ENCODE assay signal across 19 cellular contexts in the genomic region with DNA sequence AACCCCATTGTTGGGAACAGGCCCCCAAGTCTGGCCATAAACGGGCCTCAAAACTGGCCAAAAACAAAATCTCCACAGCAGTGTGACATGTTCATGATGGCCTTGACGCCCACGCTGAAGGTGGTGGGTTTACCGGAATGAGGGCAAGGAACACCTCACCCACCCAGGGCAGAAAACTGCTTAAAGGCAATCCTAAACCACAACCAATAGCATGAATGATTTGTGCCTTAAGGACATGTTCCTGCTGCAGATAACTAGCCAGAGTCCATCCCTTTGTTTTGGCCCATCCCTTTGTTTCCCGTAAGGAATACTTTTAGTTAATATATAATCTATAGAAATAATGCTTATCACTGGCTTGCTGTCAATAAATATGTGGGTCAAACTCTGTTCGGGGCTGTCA. TPM values are rescaled to one million over a fixed set of nuclear protein-coding genes. Genes with fewer than 3 reads are reported as not detected.
A peak's percentile ranks its signal among the peaks of the same experiment; 100 is the strongest.
DNase-seq lines count a peak whose midpoint lies in the region; ATAC-seq and TF ChIP-seq lines count a peak whose summit lies in the region.
"Had no signal": no experiment of that assay in that cellular context is flagged by ENCODE, and none has a peak within 500 bp of the region (broad histone marks: within the 10 kb centered on the region; RNA-seq: fewer than 3 reads in every experiment).

No MANE protein-coding gene starts in this region.

- H3K9me3 ChIP-seq in IMR-90 (ENCODE audit: control insufficient read depth, insufficient read depth, low read length) (peaks cover 4% of the 10 kb centered on the region; the same call in 1 of the 2 replicates), ascending aorta (peaks cover 0 to 9% of the 10 kb centered on the region in 2 donors), lung (ENCODE audit: control insufficient read depth in 2 of 2, insufficient read depth in 1 of 2, low read length in 1 of 2) (no peaks in the 10 kb centered on the region), suprapubic skin (no peaks in the 10 kb centered on the region)
- H3K9me3 ChIP-seq: colonic mucosa had no signal

- peak overlapping the region; percentile 74 for H4K91ac ChIP-seq in IMR-90 (ENCODE audit: insufficient read depth, low read depth, low read length)

- no peak overlapping the region for H3K9ac ChIP-seq in IMR-90 (ENCODE audit: low read depth, low read length)
- H3K9ac ChIP-seq: BLaER1 had no signal

- H3K27me3 ChIP-seq in IMR-90 (ENCODE audit: control insufficient read depth, insufficient read depth, low read length) (no peaks in the 10 kb centered on the region), ascending aorta (no peaks in the 10 kb centered on the region), lung (ENCODE audit: control insufficient read depth, insufficient read depth) (no peaks in the 10 kb centered on the region), suprapubic skin (no peaks in the 10 kb centered on the region)
- H3K27me3 ChIP-seq: BLaER1, colonic mucosa had no signal

- H2AK5ac ChIP-seq in IMR-90 (ENCODE audit: low read depth, low read length): peak overlapping the region; percentile 94

- H4K20me1 ChIP-seq in IMR-90 (ENCODE audit: insufficient read depth, low read length): no peaks in the 10 kb centered on the region
- H4K20me1 ChIP-seq: BLaER1 had no signal

- peak overlapping the region; percentile 33 for H2AFZ ChIP-seq in IMR-90 (replicated peaks; ENCODE audit: low read length, poor library complexity)

- peak overlapping the region; percentile 88 for H2AK9ac ChIP-seq in IMR-90 (replicated peaks; ENCODE audit: low read depth, low read length, poor library complexity)

- H3K27ac ChIP-seq in IMR-90 (ENCODE audit: insufficient read depth, low read length): peak overlapping the region; percentile 33; the same call in 1 of the 2 replicates
- peak overlapping the region; percentile 38 to 40 for H3K27ac ChIP-seq in ascending aorta
- peak overlapping the region; percentile 46 to 73 for H3K27ac ChIP-seq in lung (ENCODE audit: low read depth in 1 of 2, low read length in 1 of 2)
- H3K27ac ChIP-seq in suprapubic skin: peak overlapping the region; percentile 75
- H3K27ac ChIP-seq: BLaER1 had no signal

- no CpG with 5 or more reads among the region's 6 CpGs for WGBS in IMR-90 (ENCODE audit: extremely low coverage in 2 of 2, insufficient read length in 1 of 2), 2 experiments
- WGBS in lung, 2 donors: 96 to 99% methylated on average over 6 of the region's 6 CpGs
- WGBS in suprapubic skin: 90% methylated on average over 6 of the region's 6 CpGs

- peak overlapping the region; percentile 88; the same call in 1 of the 3 replicates for H2BK15ac ChIP-seq in IMR-90 (ENCODE audit: low read depth, low read length)

- peak overlapping the region; percentile 41; the same call in 1 of the 2 replicates for H4K5ac ChIP-seq in IMR-90 (ENCODE audit: low read depth, low read length)

- H2BK5ac ChIP-seq in IMR-90 (ENCODE audit: low read depth, low read length, poor library complexity, severe bottlenecking): no peak overlapping the region

- H3K36me3 ChIP-seq in IMR-90 (ENCODE audit: control insufficient read depth, insufficient read depth, low read length) (no peaks in the 10 kb centered on the region), ascending aorta (no peaks in the 10 kb centered on the region), lung (ENCODE audit: control insufficient read depth in 2 of 2, insufficient read depth in 2 of 2, low read length in 2 of 2) (no peaks in the 10 kb centered on the region), suprapubic skin (no peaks in the 10 kb centered on the region)
- H3K36me3 ChIP-seq: BLaER1, colonic mucosa had no signal

- no peak for DNase-seq in IMR-90
- DNase-seq in ascending aorta (ENCODE audit: low spot score in 2 of 2): no peak
- no peak for DNase-seq in lung (ENCODE audit: low spot score)
- DNase-seq in suprapubic skin (ENCODE audit: low spot score in 2 of 2): no peak
- no peak for DNase-seq in NK-92 treated with Interleukin-12 subunit alpha and Interleukin-12 subunit beta, amount 100 ng/mL, for 24 hours (lab: John Stamatoyannopoulos, UW)
- no peak for DNase-seq in NCI-H510A (lab: John Stamatoyannopoulos, UW)
- no peak for DNase-seq in NCI-H748 treated with DMSO at 0.1 percent for 48 hours (lab: John Stamatoyannopoulos, UW)
- DNase-seq: activated CD4-positive, alpha-beta T cell treated with anti-CD3 and anti-CD28 coated beads, Interleukin-2, amount 10 ng/mL, durations not matched to agents 7 days and 5 days; activated naive CD4-positive, alpha-beta T cell treated with Interleukin-2 at 50 U/mL for 16 hours; activated T-cell treated with anti-CD3 and anti-CD28 coated beads for 4 hours; DMS 273 treated with DMSO at 0.1 percent for 48 hours; immature natural killer cell; mesendoderm; MV-4-11; NCI-H1930; nephron progenitor cell had no signal

- intact Hi-C loops in IMR-90 (cut with micrococcal nuclease) (no loop called here), ascending aorta (cut with DNase I) (no loop called here)

- no TSS peak for BruUV-seq in IMR-90 (replicated peaks; lab: Mats Ljungman, UMichigan)

- H2BK120ac ChIP-seq in IMR-90 (ENCODE audit: low read depth, low read length): peak overlapping the region; percentile 78

- peak overlapping the region in 1 of 2 experiments; percentile 52; a peak in 2 of 4 replicates for H4K8ac ChIP-seq in IMR-90 (ENCODE audit: low read depth in 2 of 2, low read length in 2 of 2)

- H2BK20ac ChIP-seq in IMR-90 (ENCODE audit: low read depth, low read length): peak overlapping the region; percentile 86; the same call in 1 of the 2 replicates

- no peak overlapping the region for H3K4me2 ChIP-seq in IMR-90 (ENCODE audit: low read depth, low read length)
- H3K4me2 ChIP-seq: BLaER1 had no signal

- no peaks in the 10 kb centered on the region for H3K79me1 ChIP-seq in IMR-90 (ENCODE audit: low read depth in 1 of 2, low read length in 2 of 2)

- no peak for TF ChIP-seq EP300 in suprapubic skin (IDR thresholded peaks at IDR 0.05)

- dilution Hi-C loops in IMR-90 (cut with HindIII; ENCODE audit: low sequenced_read_pairs, unreplicated experiment): no loop called here

- H3K56ac ChIP-seq in IMR-90 (ENCODE audit: extremely low read depth, insufficient read depth, low read length): no peak overlapping the region

- H3K23ac ChIP-seq in IMR-90 (ENCODE audit: low read depth, low read length): 0 out of 2 replicates have a peak overlapping the region, but pooled peaks have one; percentile 56

- H3K14ac ChIP-seq in IMR-90 (replicated peaks; ENCODE audit: low read depth, low read length): peak overlapping the region; percentile 74; the same call in 1 of the 2 replicates

- H3K9me1 ChIP-seq in IMR-90 (ENCODE audit: insufficient read depth, low read length): no peaks in the 10 kb centered on the region

- CTCF ChIA-PET in IMR-90 (lab: Yijun Ruan, JAX): no interaction called here

- in situ Hi-C loops in IMR-90 (cut with MboI; ENCODE audit: low sequenced_read_pairs): no loop called here

- peak overlapping the region; percentile 67; the same call in 1 of the 2 replicates for H3K18ac ChIP-seq in IMR-90 (ENCODE audit: low read depth, low read length)

- TF ChIP-seq RAD21 in IMR-90 (IDR thresholded peaks at IDR 0.05; ENCODE audit: low read length): no peak

- H3K4me3 ChIP-seq in IMR-90 (ENCODE audit: insufficient read depth, low read depth, low read length) (no peak overlapping the region), ascending aorta (no peak overlapping the region), lung (no peak overlapping the region), suprapubic skin (no peak overlapping the region)
- H3K4me3 ChIP-seq: BLaER1, colonic mucosa had no signal

- TF ChIP-seq POLR2A in IMR-90 (IDR thresholded peaks at IDR 0.05; ENCODE audit: low read depth, low read length) (no peak), suprapubic skin (IDR thresholded peaks at IDR 0.05) (no peak)

- POLR2A ChIA-PET in IMR-90 (lab: Charles Lee; ENCODE audit: unreplicated experiment): no interaction called here

- ATAC-seq in IMR-90 (ENCODE audit: low read depth) (no peak), lung (ENCODE audit: insufficient read depth, low FRiP score) (no peak), GM19035 (IDR thresholded peaks at IDR 0.05; ENCODE audit: unreplicated experiment) (no peak)

- 0 out of 2 replicates have a peak, but pooled peaks cover 4% of the 10 kb centered on the region for H3K4me1 ChIP-seq in IMR-90 (ENCODE audit: control insufficient read depth, insufficient read depth, low read length)
- peaks cover 8 to 9% of the 10 kb centered on the region in 2 donors for H3K4me1 ChIP-seq in ascending aorta
- peaks cover 3 to 7% of the 10 kb centered on the region in 2 donors for H3K4me1 ChIP-seq in lung (ENCODE audit: control insufficient read depth in 2 of 2, insufficient read depth in 2 of 2, low read length in 2 of 2)
- H3K4me1 ChIP-seq in suprapubic skin: peaks cover 43% of the 10 kb centered on the region
- H3K4me1 ChIP-seq: BLaER1, colonic mucosa had no signal

- peak overlapping the region; percentile 71 for H3K4ac ChIP-seq in IMR-90 (ENCODE audit: low read depth, low read length)

- TF ChIP-seq CTCF in IMR-90 (conservative IDR thresholded peaks at IDR 0.05; ENCODE audit: low read depth, low read length) (no peak), ascending aorta (IDR thresholded peaks at IDR 0.05) (no peak), lung (IDR thresholded peaks at IDR 0.05; ENCODE audit: control extremely low read depth, extremely low read depth) (no peak), suprapubic skin (IDR thresholded peaks at IDR 0.05) (no peak)

TF ChIP-seq in IMR-90, 13 proteins besides CTCF, POLR2A, EP300 and RAD21 (continues in another document):
- TF ChIP-seq FOS (IDR thresholded peaks at IDR 0.05; ENCODE audit: low read depth, low read length) (no peak), NFE2L2 (IDR thresholded peaks at IDR 0.05; ENCODE audit: low read depth, low read length) (no peak)

RNA-seq across cellular contexts. Expression of a gene that starts 47.7 kb away (rescaled TPM):
- total RNA-seq in IMR-90 (2012; rRNA removed) (16.1 and 16.5 TPM in 2 replicates), ascending aorta (57.5 TPM), lung (10 to 100 TPM; 29.6 to 32.0 TPM), suprapubic skin (10 to 100 TPM; 53.1 to 63.6 (median 59.3) TPM)
- polyA plus RNA-seq in IMR-90 (2012; rRNA removed) (16.3 and 17.4 TPM in 2 replicates), lung (10 to 100 TPM; 19.4 to 32.5 TPM)
- 18.0 and 20.1 TPM in 2 replicates for polyA plus RNA-seq in IMR-90 (2012; cell fraction: cytosol; rRNA removed)
- 33.2 and 39.4 TPM in 2 replicates for polyA plus RNA-seq in IMR-90 (2012; cell fraction: nucleus; rRNA removed; ENCODE audit: low replicate concordance)

RNA-seq across cellular contexts. Expression of a gene that starts 53.0 kb away (rescaled TPM):
- total RNA-seq in IMR-90 (2012; rRNA removed) (28.3 and 29.4 TPM in 2 replicates), ascending aorta (31.6 TPM), lung (10 to 100 TPM; 13.9 to 23.8 TPM), suprapubic skin (10 to 100 TPM; 29.0 to 48.2 (median 35.3) TPM)
- polyA plus RNA-seq in IMR-90 (2012; rRNA removed) (35.9 and 38.6 TPM in 2 replicates), lung (10 to 100 TPM; 16.3 to 29.3 TPM)
- 30.2 and 39.2 TPM in 2 replicates for polyA plus RNA-seq in IMR-90 (2012; cell fraction: cytosol; rRNA removed)
- 15.4 and 25.4 TPM in 2 replicates for polyA plus RNA-seq in IMR-90 (2012; cell fraction: nucleus; rRNA removed; ENCODE audit: low replicate concordance)

RNA-seq across cellular contexts. Expression of a gene that starts 57.9 kb away (rescaled TPM):
- total RNA-seq in IMR-90 (2012; rRNA removed): 0.83 and 0.90 TPM in 2 replicates
- 3.1 and 3.9 TPM in 2 replicates for polyA plus RNA-seq in IMR-90 (2012; rRNA removed)
- 0.77 and 0.91 TPM in 2 replicates for polyA plus RNA-seq in IMR-90 (2012; cell fraction: cytosol; rRNA removed)
- 7.2 and 14.4 TPM in 2 replicates for polyA plus RNA-seq in IMR-90 (2012; cell fraction: nucleus; rRNA removed; ENCODE audit: low replicate concordance)
- 0.43 TPM for total RNA-seq in ascending aorta
- total RNA-seq in lung: 1 to 10 TPM; 5.2 to 8.2 TPM
- polyA plus RNA-seq in lung: 1 to 10 TPM; 6.0 to 8.1 TPM
- 1 to 10 TPM; 5.9 to 9.0 (median 8.5) TPM for total RNA-seq in suprapubic skin
